In genomic region chr1:222455188-222455879, GRCh38 we compare ENCODE assay signal across 8 cellular contexts.
DNase-seq lines count a peak whose midpoint lies in the region; ATAC-seq and TF ChIP-seq lines count a peak whose summit lies in the region.

No MANE protein-coding gene starts in this region.

- no peak overlapping the region; the same call in 1 of the 2 replicates for H3K27ac Mint-ChIP-seq in GM23338

- no peaks in the 10 kb centered on the region for H3K27me3 ChIP-seq in GM23338 (ENCODE audit: insufficient read depth)
- H3K27me3 ChIP-seq in Karpas-422 (ENCODE audit: low read length): no peaks in the 10 kb centered on the region
- H3K27me3 ChIP-seq in subcutaneous abdominal adipose tissue (ENCODE audit: control insufficient read depth in 5 of 5, insufficient read depth in 4 of 5, low read length in 5 of 5): no peaks in the 10 kb centered on the region

- peak; percentile 99 for ATAC-seq in GM23338

- no peak overlapping the region for H3K4me3 Mint-ChIP-seq in GM23338

- H3K36me3 Mint-ChIP-seq in GM23338 (ENCODE audit: low read depth): peaks cover 23% of the 10 kb centered on the region

- TF ChIP-seq CTCF in GM23338 (conservative IDR thresholded peaks at IDR 0.05; ENCODE audit: low read depth in 2 of 2) (peak; percentile 93 to 99), fibroblast of the aortic adventitia (IDR thresholded peaks at IDR 0.05; ENCODE audit: insufficient read depth, low read length) (peak; percentile 92)

- H2AFZ ChIP-seq in GM23338 (peak overlapping the region; percentile 19; the same call in 1 of the 2 replicates), Karpas-422 (ENCODE audit: low read length) (peak overlapping the region; percentile 56; the same call in 1 of the 2 replicates)

- peak overlapping the region; percentile 31; the same call in 1 of the 2 replicates for H3K9ac ChIP-seq in Karpas-422 (ENCODE audit: low read length)
- peak overlapping the region; percentile 12 to 76 (median 63) for H3K9ac ChIP-seq in subcutaneous abdominal adipose tissue (ENCODE audit: low read length in 5 of 5)

- H3K4me1 ChIP-seq in GM23338 (ENCODE audit: insufficient read depth): no peaks in the 10 kb centered on the region
- peaks cover 12% of the 10 kb centered on the region for H3K4me1 ChIP-seq in Karpas-422 (ENCODE audit: low read length)
- peaks cover 2 to 20% (median 16%) of the 10 kb centered on the region in 5 donors for H3K4me1 ChIP-seq in subcutaneous abdominal adipose tissue (ENCODE audit: control insufficient read depth in 5 of 5, insufficient read depth in 5 of 5, low read length in 5 of 5)

- no peaks in the 10 kb centered on the region for H3K36me3 ChIP-seq in GM23338 (ENCODE audit: insufficient read depth)
- H3K36me3 ChIP-seq in Karpas-422 (ENCODE audit: insufficient read depth, low read length): no peaks in the 10 kb centered on the region
- peaks cover 0 to 2% (median 0%) of the 10 kb centered on the region in 5 donors for H3K36me3 ChIP-seq in subcutaneous abdominal adipose tissue (ENCODE audit: control insufficient read depth in 5 of 5, insufficient read depth in 5 of 5, low read length in 5 of 5)

- H3K4me3 ChIP-seq in GM23338 (no peak overlapping the region), Karpas-422 (ENCODE audit: low read length) (no peak overlapping the region), fibroblast of the aortic adventitia (ENCODE audit: low read depth, low read length) (peak overlapping the region; percentile 9), subcutaneous abdominal adipose tissue (ENCODE audit: low read depth in 1 of 5, low read length in 5 of 5) (peak overlapping the region in 4 of 5 donors; percentile 36 to 59 (median 42))

- 0 out of 2 replicates have a peak overlapping the region, but pooled peaks have one; percentile 49 for H3K4me2 ChIP-seq in GM23338
- peak overlapping the region; percentile 50 for H3K4me2 ChIP-seq in Karpas-422 (ENCODE audit: low read depth, low read length, poor library complexity, severe bottlenecking)

- peaks cover 15% of the 10 kb centered on the region; the same call in 2 of the 3 replicates for H3K4me1 Mint-ChIP-seq in GM23338

- H3F3A ChIP-seq in GM23338 (replicated peaks; ENCODE audit: low read depth): no peaks in the 10 kb centered on the region

- H3K9me3 Mint-ChIP-seq in GM23338: peaks cover 35% of the 10 kb centered on the region

- peaks cover 5% of the 10 kb centered on the region; the same call in 1 of the 2 replicates for H3K9me3 ChIP-seq in Karpas-422 (ENCODE audit: low read length)
- H3K9me3 ChIP-seq in subcutaneous abdominal adipose tissue (ENCODE audit: control insufficient read depth in 5 of 5, low read length in 5 of 5): peaks cover 0 to 15% (median 12%) of the 10 kb centered on the region in 5 donors

- H3K27me3 Mint-ChIP-seq in GM23338 (ENCODE audit: insufficient read depth, low read depth, poor library complexity): peaks cover 10% of the 10 kb centered on the region

- H3K79me2 ChIP-seq in GM23338 (replicated peaks; ENCODE audit: insufficient read depth) (no peaks in the 10 kb centered on the region), Karpas-422 (ENCODE audit: low read length) (no peaks in the 10 kb centered on the region)

- H4K20me1 ChIP-seq in GM23338 (replicated peaks; ENCODE audit: insufficient read depth) (no peaks in the 10 kb centered on the region), Karpas-422 (ENCODE audit: insufficient read depth, low read depth, low read length) (no peaks in the 10 kb centered on the region)

- DNase-seq in ELR (ENCODE audit: low read depth) (peak; percentile 85), GM23338 (ENCODE audit: low spot score) (peak; percentile 88), Karpas-422 (peak; percentile 94), RKO (ENCODE audit: low spot score) (peak; percentile 87), activated T-helper 1 cell treated with Interleukin-2 at 50 U/mL for 16 hours (ENCODE audit: low read depth) (peak; percentile 68), fibroblast of the aortic adventitia (ENCODE audit: low read depth) (peak; percentile 92), non-pigmented ciliary epithelial cell (ENCODE audit: low read depth) (peak; percentile 60)

- H3K9me2 ChIP-seq in GM23338 (ENCODE audit: insufficient read depth) (no peaks in the 10 kb centered on the region), Karpas-422 (replicated peaks; ENCODE audit: insufficient read depth, low read length) (no peaks in the 10 kb centered on the region)

- no peak overlapping the region for H3K27ac ChIP-seq in GM23338 (ENCODE audit: low read depth)
- peak overlapping the region; percentile 39; the same call in 1 of the 2 replicates for H3K27ac ChIP-seq in Karpas-422 (ENCODE audit: low read length)
- peak overlapping the region; percentile 84 for H3K27ac ChIP-seq in subcutaneous abdominal adipose tissue (ENCODE audit: low read depth, low read length)

TF ChIP-seq in GM23338, 12 proteins besides CTCF, POLR2A, EP300 and RAD21 (continues in another document):
- no peak for TF ChIP-seq REST (IDR thresholded peaks at IDR 0.05; ENCODE audit: unreplicated experiment)
- peak; percentile 20; the same call in 1 of the 2 replicates for TF ChIP-seq CREB1 (CRISPR knock-in tag; IDR thresholded peaks at IDR 0.05; ENCODE audit: low read depth)
- TF ChIP-seq EZH2 (IDR thresholded peaks at IDR 0.05; ENCODE audit: low read depth, unreplicated experiment): no peak
- TF ChIP-seq ETS1 (IDR thresholded peaks at IDR 0.05): no peak
- no peak for TF ChIP-seq NANOG (IDR thresholded peaks at IDR 0.05; ENCODE audit: borderline replicate concordance)

Comparison
In these comparisons a context has a peak if more than half of its experiments do, and no peak if none do; other contexts are left out.
1. H3K4me3 ChIP-seq: peak in fibroblast of the aortic adventitia (single experiment) and subcutaneous abdominal adipose tissue (4 of 5); none in GM23338 (single experiment) and Karpas-422 (single experiment).
2. Peak in every context shown above with its lines, with median percentiles within 50 percentile points of each other: DNase-seq.